Comparison of ENCODE assay signal across 12 cellular contexts in genomic region chr11:126132319-126132718, GRCh38.
DNase-seq lines count a peak whose midpoint lies in the region; ATAC-seq lines count a peak whose summit lies in the region.
"Had no signal": no experiment of that assay in that cellular context is flagged by ENCODE, and none has a peak within 500 bp of the region (broad histone marks: within the 10 kb centered on the region; RNA-seq: fewer than 3 reads in every experiment).

No MANE protein-coding gene starts in this region.

- H4K8ac ChIP-seq in neuronal stem cell (ENCODE audit: low read depth, low read length) = no peak overlapping the region

- ATAC-seq in GM19463 (IDR thresholded peaks at IDR 0.05; ENCODE audit: unreplicated experiment) = no peak
- no peak for ATAC-seq in HG03442 (IDR thresholded peaks at IDR 0.05; ENCODE audit: unreplicated experiment)
- no peak for ATAC-seq in GM21529 (IDR thresholded peaks at IDR 0.05; ENCODE audit: unreplicated experiment)
- no peak for ATAC-seq in HG03565 (IDR thresholded peaks at IDR 0.05; ENCODE audit: unreplicated experiment)

- H2BK5ac ChIP-seq in neuronal stem cell (ENCODE audit: low read length) = no peak overlapping the region

- H3K9me3 ChIP-seq in esophagus (ENCODE audit: control insufficient read depth in 2 of 2, insufficient read depth in 1 of 2, low read depth in 1 of 2, low read length in 1 of 2) = no peaks in the 10 kb centered on the region
- peaks cover 0 to 7% of the 10 kb centered on the region in 2 donors for H3K9me3 ChIP-seq in neuronal stem cell (replicated peaks in 1 of 2; ENCODE audit: control insufficient read depth in 2 of 2, insufficient read depth in 1 of 2, low read depth in 1 of 2, low read length in 2 of 2)
- H3K9me3 ChIP-seq: Caco-2 had no signal

- H3K36me3 ChIP-seq in esophagus (ENCODE audit: control insufficient read depth in 2 of 2, insufficient read depth in 2 of 2, low read length in 1 of 2) (no peaks in the 10 kb centered on the region), neuronal stem cell (replicated peaks in 1 of 2; ENCODE audit: control insufficient read depth in 2 of 2, insufficient read depth in 2 of 2, low read length in 2 of 2) (no peaks in the 10 kb centered on the region)

- no peak overlapping the region for H2BK12ac ChIP-seq in neuronal stem cell (ENCODE audit: low read length)

- H3K14ac ChIP-seq in neuronal stem cell (ENCODE audit: low read length) = no peak overlapping the region

- no peak overlapping the region for H3K4me2 ChIP-seq in neuronal stem cell (ENCODE audit: insufficient read depth, low read length, poor library complexity, severe bottlenecking)

- H3K27me3 ChIP-seq in esophagus (ENCODE audit: control insufficient read depth in 1 of 2, insufficient read depth in 2 of 2, low read length in 2 of 2) (no peaks in the 10 kb centered on the region), neuronal stem cell (ENCODE audit: control insufficient read depth in 3 of 3, insufficient read depth in 3 of 3, low read depth in 1 of 3, low read length in 3 of 3) (peaks cover 0 to 93% (median 0%) of the 10 kb centered on the region in 3 experiments)

- no peak overlapping the region for H2AK5ac ChIP-seq in neuronal stem cell (ENCODE audit: low read depth, low read length)

- H3K79me1 ChIP-seq in neuronal stem cell (ENCODE audit: low read depth, low read length) = no peaks in the 10 kb centered on the region

- H3K18ac ChIP-seq in neuronal stem cell (ENCODE audit: low read length) = peak overlapping the region; percentile 1

- no peak overlapping the region for H3K23ac ChIP-seq in neuronal stem cell (ENCODE audit: low read depth, low read length, poor library complexity)

- no peak overlapping the region for H2BK15ac ChIP-seq in neuronal stem cell (ENCODE audit: low read length)

- H3K4me1 ChIP-seq in esophagus (ENCODE audit: control insufficient read depth in 2 of 2, insufficient read depth in 2 of 2, low read length in 1 of 2) = peaks cover 4 to 8% of the 10 kb centered on the region in 2 donors
- peaks cover 5 to 12% of the 10 kb centered on the region in 2 donors for H3K4me1 ChIP-seq in neuronal stem cell (ENCODE audit: control insufficient read depth in 2 of 2, insufficient read depth in 1 of 2, low read depth in 1 of 2, low read length in 2 of 2)

- no peak overlapping the region for H2AFZ ChIP-seq in neuronal stem cell (ENCODE audit: low read length)

- no peak overlapping the region for H3K4ac ChIP-seq in neuronal stem cell (ENCODE audit: low read length)

- DNase-seq in G401 (ENCODE audit: low spot score) (peak; percentile 97), NCI-H446 (lab: John Stamatoyannopoulos, UW) (peak; percentile 48 to 61), neuronal stem cell (ENCODE audit: low spot score) (no peak)
- DNase-seq: activated naive CD8-positive, alpha-beta T cell treated with anti-CD3 and anti-CD28 coated beads, Interleukin-2, amount 10 ng/mL, durations not matched to agents 7 days and 5 days; Caco-2; NCI-H1417 treated with DMSO at 0.1 percent for 48 hours had no signal

- H3K4me3 ChIP-seq in esophagus (ENCODE audit: low read depth in 1 of 2, low read length in 2 of 2) (no peak overlapping the region), neuronal stem cell (ENCODE audit: low read length in 2 of 2) (no peak overlapping the region)

- 34 to 44% methylated on average over 3 of the region's 3 CpGs for WGBS in esophagus, 2 donors
- no CpG with 5 or more reads among the region's 3 CpGs for WGBS in neuronal stem cell (ENCODE audit: extremely low coverage in 2 of 2, insufficient read length in 2 of 2, insufficient replicate concordance in 1 of 2), 2 donors

- no peak overlapping the region for H3K9ac ChIP-seq in neuronal stem cell (ENCODE audit: low read depth, low read length, poor library complexity)

- no peak overlapping the region for H4K91ac ChIP-seq in neuronal stem cell (ENCODE audit: low read depth, low read length, poor library complexity)

- in situ Hi-C loops in G401 (cut with HindIII; ENCODE audit: low sequenced_read_pairs) = no loop called here

- H2BK120ac ChIP-seq in neuronal stem cell (ENCODE audit: low read depth, low read length) = no peak overlapping the region

- peak overlapping the region; percentile 47 to 56 for H3K27ac ChIP-seq in esophagus (ENCODE audit: low read depth in 2 of 2, low read length in 1 of 2)
- H3K27ac ChIP-seq in neuronal stem cell (replicated peaks; ENCODE audit: low read length) = no peak overlapping the region
- H3K27ac ChIP-seq: VCaP had no signal
